Comparison of ENCODE assay signal across 9 cellular contexts in genomic region chr5:135392256-135392655, GRCh38. TPM values are rescaled to one million over a fixed set of nuclear protein-coding genes. Genes with fewer than 3 reads are reported as not detected.
A peak's percentile ranks its signal among the peaks of the same experiment; 100 is the strongest.
DNase-seq lines count a peak whose midpoint lies in the region; ATAC-seq and TF ChIP-seq lines count a peak whose summit lies in the region.
"Had no signal": no experiment of that assay in that cellular context is flagged by ENCODE, and none has a peak within 500 bp of the region (broad histone marks: within the 10 kb centered on the region; RNA-seq: fewer than 3 reads in every experiment).

No MANE protein-coding gene starts in this region.

- H3K36me3 ChIP-seq in left lung (peaks cover 0 to 30% of the 10 kb centered on the region in 2 donors), upper lobe of left lung (peaks cover 0 to 32% (median 10%) of the 10 kb centered on the region in 4 donors)

- no peak overlapping the region for H3K4me3 ChIP-seq in left lung
- H3K4me3 ChIP-seq in upper lobe of left lung, result no peak overlapping the region

- 73 to 90% methylated on average over 2 of the region's 2 CpGs for WGBS in upper lobe of left lung, 2 donors

- H3K9me3 ChIP-seq in left lung (no peaks in the 10 kb centered on the region), upper lobe of left lung (no peaks in the 10 kb centered on the region)

- H3K27ac ChIP-seq in left lung (peak overlapping the region; percentile 37 to 92), upper lobe of left lung (peak overlapping the region; percentile 61 to 83 (median 73))

- intact Hi-C loops in Right ventricle myocardium inferior (cut with DNase I), result no loop called here
- intact Hi-C loops in cardiac septum (cut with DNase I), result no loop called here
- intact Hi-C loops in left lung (cut with DNase I), result no loop called here
- intact Hi-C loops in posterior cingulate gyrus (cut with DNase I), result no loop called here

- TF ChIP-seq POLR2A in upper lobe of left lung (IDR thresholded peaks at IDR 0.05) (no peak), GM18505 (IDR thresholded peaks at IDR 0.05; ENCODE audit: borderline replicate concordance, extremely low read depth, insufficient read depth, insufficient read length) (no peak)

- DNase-seq in Right ventricle myocardium inferior (ENCODE audit: missing footprints) (no peak), cardiac septum (ENCODE audit: low spot score) (no peak), amniotic epithelial cell (ENCODE audit: low read depth) (peak; percentile 95), left lung (no peak), upper lobe of left lung (peak in 1 of 2 donors; percentile 44), posterior cingulate gyrus (no peak), DMS 273 (lab: John Stamatoyannopoulos, UW; ENCODE audit: unreplicated experiment) (no peak)

- TF ChIP-seq CTCF in left lung (IDR thresholded peaks at IDR 0.05) (no peak), upper lobe of left lung (IDR thresholded peaks at IDR 0.05) (no peak)

- H3K27me3 ChIP-seq in left lung (no peaks in the 10 kb centered on the region), upper lobe of left lung (no peaks in the 10 kb centered on the region)

- H3K4me1 ChIP-seq in left lung (peaks cover 19 to 100% of the 10 kb centered on the region in 2 donors), upper lobe of left lung (peaks cover 73 to 86% (median 80%) of the 10 kb centered on the region in 4 donors)

- TF ChIP-seq EP300 in upper lobe of left lung (IDR thresholded peaks at IDR 0.05), result no peak

- ATAC-seq in Right ventricle myocardium inferior (peak; percentile 24), left lung (peak; percentile 22), upper lobe of left lung (ENCODE audit: low FRiP score in 2 of 2) (peak in 1 of 2 donors; percentile 48), GM18505 (IDR thresholded peaks at IDR 0.05; ENCODE audit: unreplicated experiment) (no peak)
- ATAC-seq: T-cell had no signal

RNA-seq across cellular contexts. Expression of gene MACROH2A1, which starts 6.8 kb away (rescaled TPM):
- total RNA-seq in Right ventricle myocardium inferior, result 104 TPM
- 112 TPM for total RNA-seq in cardiac septum
- 100 to 1,000 TPM; 183 to 309 TPM for total RNA-seq in left lung
- 100 to 1,000 TPM; 232 to 690 (median 355) TPM for total RNA-seq in upper lobe of left lung

RNA-seq across cellular contexts. Expression of gene DCANP1, which starts 54.9 kb away (rescaled TPM):
- total RNA-seq in Right ventricle myocardium inferior (not detected), cardiac septum (not detected), left lung (under 1 TPM in 1 of 2 donors, not detected in 1; 0.24 TPM), upper lobe of left lung (1 to 10 TPM in 1 of 6 donors, under 1 TPM in 3, not detected in 2; 0.11 to 1.0 (median 0.27) TPM)
- total RNA-seq: T-cell had no signal

RNA-seq across cellular contexts. Expression of gene TIFAB, which starts 59.9 kb away (rescaled TPM):
- total RNA-seq in Right ventricle myocardium inferior (not detected), cardiac septum (not detected), left lung (under 1 TPM; 0.03 to 0.18 TPM), upper lobe of left lung (under 1 TPM in 2 of 6 donors, not detected in 4; 0.23 to 0.24 TPM)
